8 cellular contexts compared by ENCODE assay signal in the genomic region with DNA sequence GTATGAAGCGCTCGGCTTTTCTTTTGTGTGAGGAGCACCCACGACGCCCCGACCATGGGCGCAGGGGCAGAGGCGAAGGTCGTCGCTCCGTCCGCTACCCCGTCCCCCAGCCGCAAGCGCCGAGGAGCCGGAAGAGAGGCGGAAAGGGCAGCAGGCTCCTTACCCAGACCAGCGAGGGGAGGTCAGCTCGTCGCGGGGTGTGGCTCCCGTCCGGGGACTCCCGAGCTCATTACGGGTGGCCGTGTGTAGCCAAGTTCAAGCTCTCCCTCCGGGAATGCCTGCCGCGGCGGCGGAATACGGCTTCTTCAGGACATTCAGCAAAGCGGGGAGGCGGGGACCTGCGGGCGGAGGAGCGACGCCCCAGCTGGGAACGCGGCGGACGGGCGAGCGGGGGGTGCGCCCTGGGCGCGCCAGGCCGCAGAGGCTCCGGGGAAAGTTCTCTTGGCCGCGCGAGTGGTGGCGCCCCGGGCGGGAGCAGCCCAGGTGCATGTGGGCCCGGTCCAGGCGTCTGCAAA. TPM values are rescaled to one million over a fixed set of nuclear protein-coding genes. Genes with fewer than 3 reads are reported as not detected.
DNase-seq lines count a peak whose midpoint lies in the region; ATAC-seq and TF ChIP-seq lines count a peak whose summit lies in the region.

No MANE protein-coding gene starts in this region.

- no peak for TF ChIP-seq POLR2A in tibial nerve (IDR thresholded peaks at IDR 0.05)

- H3K4me1 Mint-ChIP-seq in effector memory CD8-positive, alpha-beta T cell (ENCODE audit: low read depth in 2 of 2): peaks cover 5 to 6% of the 10 kb centered on the region in 2 donors

- in situ Hi-C loops in Caki2 (cut with HindIII; ENCODE audit: low pct_unique_long_range_greater_than_20kb, low sequenced_read_pairs): no loop called here

- no peak for TF ChIP-seq CTCF in tibial nerve (IDR thresholded peaks at IDR 0.05)

- TF ChIP-seq EP300 in tibial nerve (IDR thresholded peaks at IDR 0.05): no peak

- H3K27ac ChIP-seq in SJSA1 (no peak overlapping the region), tibial nerve (peak overlapping the region; percentile 18 to 78 (median 63))

- no peaks in the 10 kb centered on the region for H3K36me3 Mint-ChIP-seq in effector memory CD8-positive, alpha-beta T cell (ENCODE audit: insufficient read depth)

- H3K4me3 ChIP-seq in SJSA1: peak overlapping the region; percentile 37
- H3K4me3 ChIP-seq in tibial nerve: peak overlapping the region; percentile 64 to 85 (median 74)

- H3K9me3 Mint-ChIP-seq in effector memory CD8-positive, alpha-beta T cell: no peaks in the 10 kb centered on the region

- H3K27me3 ChIP-seq in SJSA1 (replicated peaks) (peaks cover 74% of the 10 kb centered on the region), tibial nerve (no peaks in the 10 kb centered on the region)

- H3K4me3 Mint-ChIP-seq in effector memory CD8-positive, alpha-beta T cell: peak overlapping the region; percentile 66 to 80

- peak overlapping the region in 1 of 2 donors; percentile 12 for H3K27ac Mint-ChIP-seq in effector memory CD8-positive, alpha-beta T cell

- 0 to 1% methylated on average over 2 to 16 of the region's 57 CpGs for WGBS in tibial nerve, 2 donors

- peaks cover 19 to 35% of the 10 kb centered on the region in 2 donors for H3K27me3 Mint-ChIP-seq in effector memory CD8-positive, alpha-beta T cell

- peak; percentile 67 for DNase-seq in Caki2 (ENCODE audit: low read depth)
- peak; percentile 37 to 53 for DNase-seq in SJSA1 (ENCODE audit: low read depth in 1 of 2, low spot score in 2 of 2)
- no peak for DNase-seq in effector memory CD8-positive, alpha-beta T cell
- DNase-seq in lung microvascular endothelial cell (ENCODE audit: low read depth in 2 of 2): peak; percentile 58 to 79
- DNase-seq in tibial nerve (ENCODE audit: low spot score in 2 of 2): peak; percentile 36 to 40
- DNase-seq in T-helper 9 cell: no peak

- H3K9me3 ChIP-seq in SJSA1 (replicated peaks) (peaks cover 5% of the 10 kb centered on the region), tibial nerve (no peaks in the 10 kb centered on the region)

- H3K36me3 ChIP-seq in SJSA1: no peaks in the 10 kb centered on the region
- H3K36me3 ChIP-seq in tibial nerve: no peaks in the 10 kb centered on the region

- ATAC-seq in GM19043 (IDR thresholded peaks at IDR 0.05; ENCODE audit: low read depth, unreplicated experiment): peak; percentile 25
- ATAC-seq in HG03108 (IDR thresholded peaks at IDR 0.05; ENCODE audit: unreplicated experiment): peak; percentile 35
- peak; percentile 21 for ATAC-seq in effector memory CD8-positive, alpha-beta T cell (replicated peaks)

- peaks cover 28% of the 10 kb centered on the region for H3K4me1 ChIP-seq in SJSA1 (replicated peaks)
- H3K4me1 ChIP-seq in tibial nerve: peaks cover 0 to 33% (median 1%) of the 10 kb centered on the region in 4 donors

RNA-seq across cellular contexts. Expression of gene EPB41L4A, which starts 0.6 kb away (rescaled TPM):
- 12.6 and 20.7 TPM in 2 replicates for total RNA-seq in Caki2 (2014; rRNA removed; shearing (Covaris generic); ENCODE audit: low replicate concordance)
- 0.11 TPM in 1 of 2 replicates, not detected in the other for total RNA-seq in SJSA1 (2014; rRNA removed; shearing (Covaris generic))
- total RNA-seq in lung microvascular endothelial cell: 19.6 and 49.6 TPM in 2 replicates
- total RNA-seq in tibial nerve: 10 to 100 TPM; 10.6 to 38.1 (median 14.4) TPM

Comparison
In these comparisons a context has a peak if more than half of its experiments do, and no peak if none do; other contexts are left out.
1. DNase-seq: peak in Caki2 (single experiment), SJSA1 (2 of 2), lung microvascular endothelial cell (2 of 2) and tibial nerve (2 of 2); none in effector memory CD8-positive, alpha-beta T cell (0 of 3) and T-helper 9 cell (single experiment).
2. RNA of gene EPB41L4A, which starts 0.6 kb away (total RNA-seq): 19.6 to 49.6 TPM in lung microvascular endothelial cell, 12.6 to 20.7 TPM in Caki2 and 10.6 to 38.1 TPM in tibial nerve; 0.11 TPM in SJSA1; every median in the first group is over 10 times any median in the second.
3. Peak in every context shown above with its lines, with median percentiles within 50 percentile points of each other: ATAC-seq.